Comparison of ENCODE assay signal across 8 cellular contexts in the genomic region with DNA sequence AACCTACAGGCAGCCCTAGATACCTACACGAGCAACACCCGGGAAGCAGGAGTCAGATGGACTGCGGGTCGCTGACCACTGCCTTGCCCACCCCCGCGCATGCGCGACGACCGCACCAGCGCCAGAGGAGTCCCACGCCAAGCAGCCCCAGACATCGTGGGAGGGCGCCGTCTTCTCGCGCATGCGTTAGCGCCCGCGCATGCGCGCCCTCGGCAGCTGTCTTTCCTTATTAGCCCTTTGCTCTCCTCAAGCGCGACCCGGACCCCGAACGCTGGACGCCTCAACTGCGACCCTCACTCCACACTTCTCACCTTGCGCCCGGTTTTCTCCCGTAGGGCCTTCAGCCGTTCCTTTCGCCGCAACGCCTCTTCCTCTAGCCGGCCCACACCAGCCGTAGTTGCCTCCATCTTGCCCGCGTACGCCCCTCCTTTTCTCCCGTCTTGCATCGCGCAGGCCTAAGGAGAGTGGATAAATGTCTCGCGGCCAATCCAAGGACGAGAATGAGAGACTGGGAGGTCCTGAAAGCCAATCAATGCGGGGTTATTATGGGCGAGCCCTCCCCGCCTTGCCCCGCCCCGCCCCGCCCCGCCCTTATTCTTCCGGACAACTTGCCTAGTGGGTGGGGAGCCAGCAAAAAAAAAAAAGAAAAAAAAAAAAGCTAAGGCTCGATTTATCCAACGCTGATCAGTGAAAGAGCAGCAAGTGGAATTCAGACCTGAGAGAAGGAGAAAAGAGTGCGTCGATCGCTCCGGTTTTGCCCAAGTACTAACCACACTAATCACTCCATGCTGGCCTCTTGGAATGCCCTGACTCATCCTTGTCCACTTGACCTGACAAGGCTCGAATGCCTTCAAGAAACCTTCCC. TPM values are rescaled to one million over a fixed set of nuclear protein-coding genes. Genes with fewer than 3 reads are reported as not detected.
DNase-seq lines count a peak whose midpoint lies in the region; ATAC-seq and TF ChIP-seq lines count a peak whose summit lies in the region.

A gene (minus strand): TSS at position 420 of the 865 bp plus-strand sequence. CDS start 13 bp downstream, at position 407.

- H3K4me3 ChIP-seq in GM23248 (peak within 1 kb of the TSS; percentile 90), fibroblast of mammary gland (ENCODE audit: control insufficient read depth, low read depth, low read length) (peak within 1 kb of the TSS; percentile 96)

- H3K36me3 Mint-ChIP-seq in activated T-helper 17 cell treated with anti-CD3 and anti-CD28 coated beads, Interleukin-2, amount 50 U/mL, for 72 hours (ENCODE audit: low read depth) = peaks cover 45% of the 10 kb centered on the region
- H3K36me3 Mint-ChIP-seq in naive thymus-derived CD8-positive, alpha-beta T cell = peaks cover 0 to 24% (median 2%) of the 10 kb centered on the region in 3 donors

- H3K4me1 Mint-ChIP-seq in activated T-helper 17 cell treated with anti-CD3 and anti-CD28 coated beads, Interleukin-2, amount 50 U/mL, for 72 hours = peaks cover 39% of the 10 kb centered on the region
- peaks cover 36 to 80% (median 72%) of the 10 kb centered on the region in 4 donors for H3K4me1 Mint-ChIP-seq in naive thymus-derived CD8-positive, alpha-beta T cell

- WGBS in GM23248 (ENCODE audit: low coverage in 1 of 2, low lambda C conversion rate in 2 of 2, missing lambda C conversion rate in 2 of 2), 2 experiments = 1% methylated on average over 54 to 64 of the region's 64 CpGs

- H3K27me3 Mint-ChIP-seq in activated T-helper 17 cell treated with anti-CD3 and anti-CD28 coated beads, Interleukin-2, amount 50 U/mL, for 72 hours = no peaks in the 10 kb centered on the region
- no peaks in the 10 kb centered on the region for H3K27me3 Mint-ChIP-seq in naive thymus-derived CD8-positive, alpha-beta T cell

- H3K9me3 ChIP-seq in GM23248 (ENCODE audit: low read depth) = no peaks in the 10 kb centered on the region

- POLR2A ChIA-PET in naive thymus-derived CD8-positive, alpha-beta T cell (lab: Charles Lee) = interaction anchor here (0.6 to 3.3 kb wide), 16 partner anchors 10 to 348 kb away, joined by 3 to 25 read pairs (median 3); a partner anchor contains a TSS

- H4K20me1 ChIP-seq in GM23248 (ENCODE audit: insufficient read depth) = no peaks in the 10 kb centered on the region

- H3K4me3 Mint-ChIP-seq in activated T-helper 17 cell treated with anti-CD3 and anti-CD28 coated beads, Interleukin-2, amount 50 U/mL, for 72 hours = peak within 1 kb of the TSS; percentile 86
- H3K4me3 Mint-ChIP-seq in naive thymus-derived CD8-positive, alpha-beta T cell = peak within 1 kb of the TSS; percentile 90 to 100 (median 99)

- H3K27ac Mint-ChIP-seq in activated T-helper 17 cell treated with anti-CD3 and anti-CD28 coated beads, Interleukin-2, amount 50 U/mL, for 72 hours = peak within 1 kb of the TSS; percentile 95
- H3K27ac Mint-ChIP-seq in naive thymus-derived CD8-positive, alpha-beta T cell = peak within 1 kb of the TSS; percentile 96 to 100 (median 99)

- peaks cover 46% of the 10 kb centered on the region for H3K79me2 ChIP-seq in GM23248 (ENCODE audit: insufficient read depth)

- no peaks in the 10 kb centered on the region for H3K36me3 ChIP-seq in GM23248 (ENCODE audit: low read depth)

- H2AFZ ChIP-seq in GM23248 = peak within 1 kb of the TSS; percentile 77

- peak; percentile 78 for ATAC-seq in activated T-helper 17 cell treated with anti-CD3 and anti-CD28 coated beads, Interleukin-2, amount 50 U/mL, for 72 hours (replicated peaks)
- ATAC-seq in naive thymus-derived CD8-positive, alpha-beta T cell = peak; percentile 81 to 83

- peak within 1 kb of the TSS; percentile 93 for H3K9ac ChIP-seq in GM23248

- H3K4me2 ChIP-seq in GM23248 (ENCODE audit: unreplicated experiment) = peak within 1 kb of the TSS; percentile 80

- no peak for TF ChIP-seq CTCF in fibroblast of mammary gland (conservative IDR thresholded peaks at IDR 0.05; ENCODE audit: control insufficient read depth, insufficient read depth, low read depth, low read length)

- H3K4me1 ChIP-seq in GM23248 (ENCODE audit: insufficient read depth) = peaks cover 12% of the 10 kb centered on the region; the same call in 1 of the 2 replicates

- DNase-seq in DMS79 treated with DMSO at 0.1 percent for 48 hours (lab: John Stamatoyannopoulos, UW) (peak; percentile 85), GM23248 (peak; percentile 99), LHCN-M2 (ENCODE audit: low read depth) (peak; percentile 99), RPMI8226 (peak; percentile 98), fibroblast of mammary gland (ENCODE audit: low read depth) (peak; percentile 100)
- peak; percentile 78 to 99 (median 94) for DNase-seq in naive thymus-derived CD8-positive, alpha-beta T cell
- DNase-seq in stimulated activated naive CD4-positive, alpha-beta T cell (lab: John Stamatoyannopoulos, UW) = peak; percentile 94 to 97 (median 96)

- in situ Hi-C loops in GM23248 (cut with MboI) = no loop called here

- peak within 1 kb of the TSS; percentile 93 for H3K27ac ChIP-seq in GM23248

- no peaks in the 10 kb centered on the region for H3K27me3 ChIP-seq in GM23248 (replicated peaks; ENCODE audit: insufficient read depth)

- no peaks in the 10 kb centered on the region for H3K9me2 ChIP-seq in GM23248 (ENCODE audit: insufficient read depth)

- no peaks in the 10 kb centered on the region for H3K9me3 Mint-ChIP-seq in activated T-helper 17 cell treated with anti-CD3 and anti-CD28 coated beads, Interleukin-2, amount 50 U/mL, for 72 hours
- H3K9me3 Mint-ChIP-seq in naive thymus-derived CD8-positive, alpha-beta T cell = no peaks in the 10 kb centered on the region

- peaks cover 11% of the 10 kb centered on the region; the same call in 1 of the 2 replicates for H3F3A ChIP-seq in GM23248 (ENCODE audit: insufficient read depth)

RNA-seq across cellular contexts. Expression of the gene that starts here (rescaled TPM):
- total RNA-seq in GM23248 (2014; rRNA removed; shearing (Covaris generic)) = 15.2 and 17.4 TPM in 2 replicates
- 42.7 and 43.8 TPM in 2 replicates for polyA plus RNA-seq in GM23248 (2016; fragmentation: Nextera tagmentation; extraction: Ambion mirVana)
- total RNA-seq in LHCN-M2 (2014; rRNA removed) = 25.6 and 31.2 TPM in 2 replicates
- 28.4 TPM for polyA plus RNA-seq in LHCN-M2 (2012)
- total RNA-seq in activated T-helper 17 cell treated with anti-CD3 and anti-CD28 coated beads, Interleukin-2, amount 50 U/mL, for 72 hours = 10 to 100 TPM; 46.9 to 59.8 TPM
- 10 to 100 TPM; 58.8 to 59.5 TPM for total RNA-seq in naive thymus-derived CD8-positive, alpha-beta T cell
- 100 to 1,000 TPM in 2 of 3 donors, 10 to 100 TPM in 1; 81.9 to 106 (median 106) TPM for polyA plus RNA-seq in naive thymus-derived CD8-positive, alpha-beta T cell

Comparison
In these comparisons a context has a peak if more than half of its experiments do, and no peak if none do; other contexts are left out.
1. Peak in every context shown above with its lines: DNase-seq, ATAC-seq, H3K4me3 ChIP-seq and H3K27ac ChIP-seq.